ENCODE assay signal across 16 cellular contexts in genomic region chr2:61247204-61247812, GRCh38.
DNase-seq lines count a peak whose midpoint lies in the region; ATAC-seq and TF ChIP-seq lines count a peak whose summit lies in the region.
"Had no signal": no experiment of that assay in that cellular context is flagged by ENCODE, and none has a peak within 500 bp of the region (broad histone marks: within the 10 kb centered on the region; RNA-seq: fewer than 3 reads in every experiment).

No MANE protein-coding gene starts in this region.

- no peaks in the 10 kb centered on the region for H3K36me3 ChIP-seq in hepatocyte (replicated peaks; ENCODE audit: insufficient read depth, low read depth)
- H3K36me3 ChIP-seq: prostate gland had no signal

- H2AFZ ChIP-seq in hepatocyte, result no peak overlapping the region

- no peak for TF ChIP-seq CTCF in hepatocyte (IDR thresholded peaks at IDR 0.05; ENCODE audit: poor library complexity)

- no peaks in the 10 kb centered on the region for H3K79me2 ChIP-seq in hepatocyte

- ATAC-seq in GM18907 (IDR thresholded peaks at IDR 0.05; ENCODE audit: unreplicated experiment), result no peak
- no peak for ATAC-seq in left colon
- ATAC-seq in GM18873 (IDR thresholded peaks at IDR 0.05; ENCODE audit: low FRiP score, unreplicated experiment), result no peak
- ATAC-seq: activated CD8-positive, alpha-beta T cell treated with anti-CD3 and anti-CD28 coated beads, Interleukin-2, amount 10 ng/mL, durations not matched to agents 7 days and 5 days; mucosa of descending colon; stimulated activated memory B cell treated with anti-CD40 and anti-IgM and Interleukin-4, amounts not matched to agents 10 μg/mL and 1 μg/mL and 100 μg/mL, for 72 hours had no signal

- intact Hi-C loops in left colon (cut with DNase I, micrococcal nuclease), result no loop called here

- no peaks in the 10 kb centered on the region for H3K4me1 ChIP-seq in hepatocyte (ENCODE audit: insufficient read depth)
- H3K4me1 ChIP-seq: prostate gland had no signal

- H3K27me3 ChIP-seq in hepatocyte, result no peaks in the 10 kb centered on the region
- H3K27me3 ChIP-seq: adrenal gland had no signal

- H3K4me3 ChIP-seq in hepatocyte, result no peak overlapping the region
- H3K4me3 ChIP-seq: adrenal gland, mucosa of descending colon, prostate gland had no signal

- no peaks in the 10 kb centered on the region for H3K9me3 ChIP-seq in hepatocyte (ENCODE audit: low read depth)
- H3K9me3 ChIP-seq: adrenal gland, mucosa of descending colon, prostate gland had no signal

- DNase-seq in AG08395 (ENCODE audit: low spot score) (peak; percentile 82), HCEC 1CT (peak; percentile 56), astrocyte of the hippocampus (ENCODE audit: low read depth, low spot score) (peak; percentile 68), hepatocyte (ENCODE audit: low spot score) (peak; percentile 7), left colon (no peak), cerebellar cortex (ENCODE audit: low spot score) (no peak)
- DNase-seq: activated CD8-positive, alpha-beta T cell treated with anti-CD3 and anti-CD28 coated beads, Interleukin-2, amount 10 ng/mL, durations not matched to agents 7 days and 5 days; CD4-positive, CD25-positive, alpha-beta regulatory T cell; GDM1; mucosa of descending colon; T-helper 1 cell had no signal

- no peak overlapping the region for H3K4me2 ChIP-seq in hepatocyte

- H4K20me1 ChIP-seq in hepatocyte (ENCODE audit: insufficient read depth, poor library complexity, severe bottlenecking), result no peaks in the 10 kb centered on the region

- H3K9me2 ChIP-seq in hepatocyte (replicated peaks; ENCODE audit: insufficient read depth), result no peaks in the 10 kb centered on the region

- H3K27ac ChIP-seq in hepatocyte, result no peak overlapping the region
- H3K27ac ChIP-seq: adrenal gland, prostate gland had no signal

Comparison
In these comparisons a context has a peak if more than half of its experiments do, and no peak if none do; other contexts are left out.
1. DNase-seq: peak in AG08395 (single experiment), HCEC 1CT (single experiment), astrocyte of the hippocampus (single experiment) and hepatocyte (single experiment); none in left colon (0 of 2) and cerebellar cortex (single experiment).